Comparison of ENCODE assay signal across 8 cellular contexts in the genomic region with DNA sequence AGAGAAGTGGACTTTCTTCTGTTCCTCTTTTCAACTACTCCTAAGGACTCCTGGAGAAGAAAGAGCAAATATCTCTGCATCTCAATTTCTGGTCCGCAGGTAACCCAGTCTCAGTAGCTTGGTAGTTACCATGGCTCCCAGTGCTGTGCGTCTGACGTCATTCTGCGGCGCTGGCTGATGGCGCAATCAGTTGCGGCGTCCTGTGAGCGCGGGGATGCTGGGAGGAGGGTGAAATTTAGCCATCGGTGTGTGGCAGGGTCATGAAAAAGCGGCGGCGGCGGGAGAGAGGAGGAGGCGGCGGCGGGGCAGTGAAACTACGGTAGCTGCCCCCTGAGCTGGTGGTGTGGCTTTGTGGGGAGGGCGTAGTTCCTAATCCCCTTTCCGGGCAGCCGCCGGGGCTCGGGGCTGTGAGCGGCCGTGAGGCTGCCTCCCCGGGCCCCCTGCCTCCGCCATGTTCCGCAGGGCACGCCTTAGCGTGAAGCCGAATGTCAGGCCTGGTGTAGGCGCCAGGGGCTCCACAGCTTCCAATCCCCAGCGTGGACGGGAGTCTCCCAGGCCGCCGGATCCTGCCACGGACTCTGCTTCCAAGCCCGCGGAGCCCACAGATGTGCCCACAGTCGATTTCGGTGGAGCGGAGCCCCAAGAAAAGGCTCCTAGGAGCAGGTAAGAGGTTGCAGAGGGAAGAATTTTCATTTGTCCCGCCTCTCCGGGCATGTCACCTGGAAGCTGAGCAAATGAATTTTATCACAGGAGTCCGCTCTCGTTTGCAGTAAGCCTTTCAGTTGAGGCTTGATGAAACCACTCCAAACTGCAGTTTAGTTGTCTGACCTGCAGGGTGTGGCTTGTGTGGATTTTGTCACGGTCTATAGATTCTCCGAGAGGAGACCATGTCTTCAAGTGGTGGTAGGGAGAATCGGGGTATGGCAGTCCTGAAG. TPM values are rescaled to one million over a fixed set of nuclear protein-coding genes. Genes with fewer than 3 reads are reported as not detected.
DNase-seq lines count a peak whose midpoint lies in the region; ATAC-seq and TF ChIP-seq lines count a peak whose summit lies in the region.

A gene with protein sequence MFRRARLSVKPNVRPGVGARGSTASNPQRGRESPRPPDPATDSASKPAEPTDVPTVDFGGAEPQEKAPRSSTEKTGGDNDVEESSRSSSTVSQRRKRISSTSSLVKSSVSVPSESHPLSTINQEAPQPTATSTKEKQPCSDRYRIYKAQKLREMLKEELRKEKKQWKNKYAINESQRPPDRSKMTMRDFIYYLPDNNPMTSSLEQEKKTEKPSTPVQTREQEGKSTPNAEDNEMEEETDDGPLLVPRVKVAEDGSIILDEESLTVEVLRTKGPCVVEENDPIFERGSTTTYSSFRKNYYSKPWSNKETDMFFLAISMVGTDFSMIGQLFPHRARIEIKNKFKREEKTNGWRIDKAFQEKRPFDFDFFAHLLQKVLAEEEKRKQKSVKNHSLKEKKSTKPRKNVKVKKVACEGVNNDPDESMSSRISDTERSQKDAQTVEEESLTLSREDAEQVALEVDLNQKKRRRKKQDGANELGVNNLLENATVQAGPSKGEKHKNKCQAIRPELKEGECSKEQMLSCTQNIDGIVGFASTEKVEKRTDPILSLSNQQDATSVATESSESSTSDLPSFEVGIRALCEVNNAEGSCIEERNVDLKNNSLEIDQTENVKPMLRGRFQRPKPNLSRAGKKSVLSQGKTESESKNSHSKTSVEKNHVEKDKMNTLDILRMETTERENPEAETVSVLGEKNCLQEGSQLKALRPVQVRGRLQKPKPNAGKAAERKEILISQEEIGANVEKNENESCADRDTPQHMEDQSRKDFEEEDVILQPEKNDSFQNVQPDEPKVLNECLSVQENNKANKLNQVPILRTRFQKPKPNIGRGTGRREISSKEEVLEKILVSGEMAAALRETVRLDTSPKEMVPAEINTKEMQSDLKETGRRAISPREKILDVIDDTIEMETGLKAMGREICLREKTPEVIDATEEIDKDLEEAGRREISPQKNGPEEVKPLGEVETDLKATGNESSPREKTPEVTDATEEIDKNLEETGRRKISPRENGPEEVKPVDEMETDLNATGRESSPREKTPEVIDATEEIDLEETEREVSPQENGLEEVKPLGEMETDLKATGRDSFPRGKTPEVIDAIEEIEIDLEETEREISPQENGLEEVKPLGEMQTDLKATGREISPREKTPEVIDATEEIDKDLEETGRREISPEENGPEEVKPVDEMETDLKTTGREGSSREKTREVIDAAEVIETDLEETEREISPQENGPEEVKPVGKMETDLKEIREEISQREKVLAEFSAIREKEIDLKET (N-terminal part only) (plus strand): TSS at position 225 of the 935 bp plus-strand sequence. CDS start 227 bp downstream, at position 452.

- peaks cover 2% of the 10 kb centered on the region for H3K27me3 Mint-ChIP-seq in activated T-helper 17 cell treated with anti-CD3 and anti-CD28 coated beads, Interleukin-2, amount 50 U/mL, for 72 hours
- peaks cover 2 to 10% (median 7%) of the 10 kb centered on the region in 5 donors for H3K27me3 Mint-ChIP-seq in naive thymus-derived CD4-positive, alpha-beta T cell
- H3K27me3 Mint-ChIP-seq in stimulated activated naive B cell treated with anti-CD40 and anti-IgM and Interleukin-4, amounts not matched to agents 10 μg/mL and 1 μg/mL and 100 μg/mL, for 72 hours: peaks cover 8 to 9% of the 10 kb centered on the region in 2 donors

- H3K36me3 ChIP-seq in fibroblast of lung (ENCODE audit: control insufficient read depth, insufficient read depth, low read length): peaks cover 2% of the 10 kb centered on the region
- peaks cover 0 to 27% (median 6%) of the 10 kb centered on the region in 3 experiments for H3K36me3 ChIP-seq in naive thymus-derived CD4-positive, alpha-beta T cell (ENCODE audit: control insufficient read depth in 2 of 3, insufficient read depth in 3 of 3, low read length in 3 of 3)

- no peaks in the 10 kb centered on the region for H3K9me3 Mint-ChIP-seq in activated T-helper 17 cell treated with anti-CD3 and anti-CD28 coated beads, Interleukin-2, amount 50 U/mL, for 72 hours
- peaks cover 0 to 4% (median 0%) of the 10 kb centered on the region in 11 donors for H3K9me3 Mint-ChIP-seq in naive thymus-derived CD4-positive, alpha-beta T cell
- H3K9me3 Mint-ChIP-seq in stimulated activated naive B cell treated with anti-CD40 and anti-IgM and Interleukin-4, amounts not matched to agents 10 μg/mL and 1 μg/mL and 100 μg/mL, for 72 hours: no peaks in the 10 kb centered on the region

- peaks cover 46% of the 10 kb centered on the region for H3K36me3 Mint-ChIP-seq in activated T-helper 17 cell treated with anti-CD3 and anti-CD28 coated beads, Interleukin-2, amount 50 U/mL, for 72 hours (ENCODE audit: low read depth)
- peaks cover 0 to 12% (median 4%) of the 10 kb centered on the region in 5 donors for H3K36me3 Mint-ChIP-seq in naive thymus-derived CD4-positive, alpha-beta T cell
- H3K36me3 Mint-ChIP-seq in stimulated activated naive B cell treated with anti-CD40 and anti-IgM and Interleukin-4, amounts not matched to agents 10 μg/mL and 1 μg/mL and 100 μg/mL, for 72 hours: peaks cover 10 to 19% of the 10 kb centered on the region in 2 donors

- peak within 1 kb of the TSS; percentile 73 for H2AFZ ChIP-seq in fibroblast of lung (ENCODE audit: low read length)

- H3K79me2 ChIP-seq in fibroblast of lung (ENCODE audit: control insufficient read depth, insufficient read depth, low read length): peaks cover 28% of the 10 kb centered on the region

- no peaks in the 10 kb centered on the region for H3K4me1 ChIP-seq in fibroblast of lung (ENCODE audit: control insufficient read depth, extremely low read depth, insufficient read depth, low read length)
- peaks cover 11 to 12% of the 10 kb centered on the region in 2 donors for H3K4me1 ChIP-seq in naive thymus-derived CD4-positive, alpha-beta T cell (ENCODE audit: control insufficient read depth in 2 of 2, insufficient read depth in 2 of 2, low read length in 2 of 2)

- CTCF ChIA-PET in RWPE1 (lab: Yijun Ruan, JAX): interaction anchor here (0.6 to 1.6 kb wide), 3 partner anchors 14 to 450 kb away, joined by 3 to 9 read pairs (median 4); no protein-coding TSS in a partner anchor
- CTCF ChIA-PET in naive thymus-derived CD4-positive, alpha-beta T cell (lab: Charles Lee): no interaction called here

- peak within 1 kb of the TSS; percentile 94 for H3K27ac Mint-ChIP-seq in activated T-helper 17 cell treated with anti-CD3 and anti-CD28 coated beads, Interleukin-2, amount 50 U/mL, for 72 hours
- H3K27ac Mint-ChIP-seq in naive thymus-derived CD4-positive, alpha-beta T cell: peak within 1 kb of the TSS; percentile 93 to 100 (median 99)
- H3K27ac Mint-ChIP-seq in stimulated activated naive B cell treated with anti-CD40 and anti-IgM and Interleukin-4, amounts not matched to agents 10 μg/mL and 1 μg/mL and 100 μg/mL, for 72 hours: peak within 1 kb of the TSS; percentile 98

- intact Hi-C loops in naive thymus-derived CD4-positive, alpha-beta T cell (cut with micrococcal nuclease): loop anchor here (1.0 to 5.0 kb wide), 8 partner anchors 8 to 865 kb away; a partner anchor contains a TSS

- H4K20me1 ChIP-seq in fibroblast of lung (ENCODE audit: control insufficient read depth, extremely low read depth, insufficient read depth, low read length): no peaks in the 10 kb centered on the region

- peaks cover 1% of the 10 kb centered on the region for H3K27me3 ChIP-seq in fibroblast of lung (ENCODE audit: control insufficient read depth, insufficient read depth, low read length)
- no peaks in the 10 kb centered on the region for H3K27me3 ChIP-seq in naive thymus-derived CD4-positive, alpha-beta T cell (ENCODE audit: control insufficient read depth in 2 of 2, insufficient read depth in 2 of 2, low read length in 2 of 2)

- H3K9ac ChIP-seq in fibroblast of lung (ENCODE audit: insufficient read depth, low read length): peak within 1 kb of the TSS; percentile 91

- ATAC-seq in activated T-helper 17 cell treated with anti-CD3 and anti-CD28 coated beads, Interleukin-2, amount 50 U/mL, for 72 hours (replicated peaks): peak; percentile 96
- ATAC-seq in naive thymus-derived CD4-positive, alpha-beta T cell: peak; percentile 92
- peak; percentile 94 to 97 for ATAC-seq in stimulated activated naive B cell treated with anti-CD40 and anti-IgM and Interleukin-4, amounts not matched to agents 10 μg/mL and 1 μg/mL and 100 μg/mL, for 72 hours (replicated peaks)

- POLR2A ChIA-PET in RWPE1 (lab: Yijun Ruan, JAX; ENCODE audit: low non-redundant PET): no interaction called here
- POLR2A ChIA-PET in naive thymus-derived CD4-positive, alpha-beta T cell (lab: Charles Lee): interaction anchor here (0.9 to 1.6 kb wide), 2 partner anchors 132 to 145 kb away, joined by 3 read pairs; a partner anchor contains a TSS

- no peaks in the 10 kb centered on the region for H3K9me3 ChIP-seq in fibroblast of lung (ENCODE audit: control insufficient read depth, insufficient read depth, low read depth, low read length)
- H3K9me3 ChIP-seq in naive thymus-derived CD4-positive, alpha-beta T cell (ENCODE audit: control insufficient read depth in 2 of 3, low read length in 3 of 3): no peaks in the 10 kb centered on the region

- H3K4me2 ChIP-seq in fibroblast of lung (ENCODE audit: extremely low read depth, insufficient read depth, low read length): peak within 1 kb of the TSS; percentile 90

- DNase-seq in ELF-1 (ENCODE audit: low read depth, low spot score) (peak; percentile 97), H4 (ENCODE audit: low spot score) (peak; percentile 93), LNCaP clone FGC (ENCODE audit: low read depth) (peak; percentile 92), RWPE1 (ENCODE audit: low spot score) (peak; percentile 96), fibroblast of lung (ENCODE audit: low read depth in 2 of 2) (peak; percentile 91 to 94)
- DNase-seq in naive thymus-derived CD4-positive, alpha-beta T cell: peak; percentile 94 to 99 (median 97)
- DNase-seq in stimulated activated naive B cell treated with anti-CD40 and anti-IgM and Interleukin-4, amounts not matched to agents 10 μg/mL and 1 μg/mL and 100 μg/mL, for 72 hours: peak; percentile 93

- H3K4me1 Mint-ChIP-seq in activated T-helper 17 cell treated with anti-CD3 and anti-CD28 coated beads, Interleukin-2, amount 50 U/mL, for 72 hours: peaks cover 12% of the 10 kb centered on the region
- H3K4me1 Mint-ChIP-seq in naive thymus-derived CD4-positive, alpha-beta T cell: peaks cover 17 to 40% (median 34%) of the 10 kb centered on the region in 7 donors
- peaks cover 11 to 25% of the 10 kb centered on the region in 2 donors for H3K4me1 Mint-ChIP-seq in stimulated activated naive B cell treated with anti-CD40 and anti-IgM and Interleukin-4, amounts not matched to agents 10 μg/mL and 1 μg/mL and 100 μg/mL, for 72 hours

- H3K4me3 Mint-ChIP-seq in activated T-helper 17 cell treated with anti-CD3 and anti-CD28 coated beads, Interleukin-2, amount 50 U/mL, for 72 hours: peak within 1 kb of the TSS; percentile 87
- H3K4me3 Mint-ChIP-seq in naive thymus-derived CD4-positive, alpha-beta T cell: peak within 1 kb of the TSS; percentile 90 to 100 (median 98)
- peak within 1 kb of the TSS; percentile 91 to 94 for H3K4me3 Mint-ChIP-seq in stimulated activated naive B cell treated with anti-CD40 and anti-IgM and Interleukin-4, amounts not matched to agents 10 μg/mL and 1 μg/mL and 100 μg/mL, for 72 hours

- TF ChIP-seq CTCF in LNCaP clone FGC (IDR thresholded peaks at IDR 0.05; ENCODE audit: control insufficient read depth, extremely low read depth, insufficient read depth): peak; percentile 44
- TF ChIP-seq CTCF in RWPE1 (conservative IDR thresholded peaks at IDR 0.05; ENCODE audit: low read depth): peak; percentile 40; the same call in 1 of the 2 replicates
- peak; percentile 36 to 37 for TF ChIP-seq CTCF in fibroblast of lung (conservative IDR thresholded peaks at IDR 0.05 in 1 of 2, IDR thresholded peaks at IDR 0.05 in 1 of 2; ENCODE audit: low read depth in 1 of 2, low read length in 2 of 2)

- H3K4me3 ChIP-seq in LNCaP clone FGC (ENCODE audit: low read depth, low read length): peak within 1 kb of the TSS; percentile 83
- H3K4me3 ChIP-seq in fibroblast of lung (replicated peaks in 1 of 4; ENCODE audit: control extremely low read depth in 1 of 4, insufficient read depth in 1 of 4, low read depth in 3 of 4, low read length in 4 of 4): peak within 1 kb of the TSS; percentile 83 to 99 (median 90)
- H3K4me3 ChIP-seq in naive thymus-derived CD4-positive, alpha-beta T cell (ENCODE audit: low read length): peak within 1 kb of the TSS; percentile 99

- H3K27ac ChIP-seq in RWPE1 (peak within 1 kb of the TSS; percentile 93), fibroblast of lung (ENCODE audit: insufficient read depth, low read length) (peak within 1 kb of the TSS; percentile 88)
- H3K27ac ChIP-seq in naive thymus-derived CD4-positive, alpha-beta T cell (ENCODE audit: low read depth, low read length): peak within 1 kb of the TSS; percentile 87

RNA-seq across cellular contexts. Expression of the gene that starts here (rescaled TPM):
- 8.0 and 11.1 TPM in 2 replicates for total RNA-seq in H4 (2014; rRNA removed; shearing (Covaris generic))
- 10 to 100 TPM; 27.1 to 34.4 TPM for total RNA-seq in activated T-helper 17 cell treated with anti-CD3 and anti-CD28 coated beads, Interleukin-2, amount 50 U/mL, for 72 hours
- 18.5 and 21.3 TPM in 2 replicates for total RNA-seq in fibroblast of lung
- polyA plus RNA-seq in fibroblast of lung: 10.7 and 13.3 TPM in 2 replicates
- polyA plus RNA-seq in fibroblast of lung (2012): 6.5 and 8.7 TPM in 2 replicates
- polyA minus RNA-seq in fibroblast of lung (ENCODE audit: low replicate concordance): 2.7 and 4.4 TPM in 2 replicates
- 10 to 100 TPM; 35.3 to 48.7 (median 38.1) TPM for total RNA-seq in naive thymus-derived CD4-positive, alpha-beta T cell
- 10 to 100 TPM in 1 of 2 donors, 1 to 10 TPM in 1; 8.9 to 16.5 TPM for polyA plus RNA-seq in naive thymus-derived CD4-positive, alpha-beta T cell

Comparison
In these comparisons a context has a peak if more than half of its experiments do, and no peak if none do; other contexts are left out.
1. Peak in every context shown above with its lines: DNase-seq, ATAC-seq, H3K4me3 ChIP-seq and H3K27ac ChIP-seq.